In genomic region chr15:75307778-75308390, GRCh38 we compare ENCODE assay signal across 8 cellular contexts. TPM values are rescaled to one million over a fixed set of nuclear protein-coding genes. Genes with fewer than 3 reads are reported as not detected.
DNase-seq lines count a peak whose midpoint lies in the region; ATAC-seq and TF ChIP-seq lines count a peak whose summit lies in the region.

No MANE protein-coding gene starts in this region.

- TF ChIP-seq CTCF in HFFc6 (IDR thresholded peaks at IDR 0.05) (peak; percentile 58), chondrocyte (IDR thresholded peaks at IDR 0.05) (peak; percentile 73), gastroesophageal sphincter (IDR thresholded peaks at IDR 0.05) (no peak)

- no peak overlapping the region for H3K4me3 Mint-ChIP-seq in HFFc6
- H3K4me3 Mint-ChIP-seq in chondrocyte (ENCODE audit: unreplicated experiment), result no peak overlapping the region
- H3K4me3 Mint-ChIP-seq in naive B cell, result no peak overlapping the region

- TF ChIP-seq EP300 in gastroesophageal sphincter (IDR thresholded peaks at IDR 0.05), result no peak

- H3K9me3 Mint-ChIP-seq in HFFc6, result peaks cover 5% of the 10 kb centered on the region
- no peaks in the 10 kb centered on the region for H3K9me3 Mint-ChIP-seq in chondrocyte (ENCODE audit: low read depth)
- H3K9me3 Mint-ChIP-seq in naive B cell, result no peaks in the 10 kb centered on the region

- H3K36me3 ChIP-seq in gastroesophageal sphincter, result no peaks in the 10 kb centered on the region

- no peak overlapping the region for H3K4me3 ChIP-seq in gastroesophageal sphincter

- WGBS in gastroesophageal sphincter (ENCODE audit: low coverage in 1 of 2), 2 donors, result 18 to 67% methylated on average over 6 of the region's 15 CpGs

- H3K4me1 Mint-ChIP-seq in HFFc6 (ENCODE audit: low read depth) (peaks cover 17% of the 10 kb centered on the region), chondrocyte (ENCODE audit: low read depth) (peaks cover 9% of the 10 kb centered on the region), naive B cell (peaks cover 2 to 5% (median 4%) of the 10 kb centered on the region in 3 donors)

- H3K27ac Mint-ChIP-seq in HFFc6 (no peak overlapping the region), chondrocyte (ENCODE audit: unreplicated experiment) (no peak overlapping the region), naive B cell (no peak overlapping the region)

- H3K27me3 ChIP-seq in gastroesophageal sphincter, result peaks cover 54% of the 10 kb centered on the region

- ATAC-seq in naive B cell (ENCODE audit: low read depth in 2 of 2), result peak; percentile 50 to 67
- ATAC-seq in GM19455 (IDR thresholded peaks at IDR 0.05; ENCODE audit: unreplicated experiment), result no peak
- ATAC-seq in gastroesophageal sphincter, result no peak

- H3K36me3 Mint-ChIP-seq in HFFc6 (ENCODE audit: low read depth) (no peaks in the 10 kb centered on the region; the same call in 1 of the 2 replicates), chondrocyte (ENCODE audit: low read depth) (no peaks in the 10 kb centered on the region), naive B cell (no peaks in the 10 kb centered on the region)

- DNase-seq in DMS53 (lab: John Stamatoyannopoulos, UW) (peak; percentile 81), HFFc6 (peak; percentile 15), OCI-M2 (lab: John Stamatoyannopoulos, UW; ENCODE audit: unreplicated experiment) (peak; percentile 2), chondrocyte (ENCODE audit: low spot score) (no peak), naive B cell (no peak), GF-D8 (lab: John Stamatoyannopoulos, UW) (no peak)

- no peak for TF ChIP-seq POLR2A in gastroesophageal sphincter (IDR thresholded peaks at IDR 0.05)

- H3K4me1 ChIP-seq in gastroesophageal sphincter, result no peaks in the 10 kb centered on the region

- H3K27ac ChIP-seq in gastroesophageal sphincter, result no peak overlapping the region

- peaks cover 57% of the 10 kb centered on the region for H3K27me3 Mint-ChIP-seq in HFFc6 (ENCODE audit: insufficient read depth)
- peaks cover 31% of the 10 kb centered on the region for H3K27me3 Mint-ChIP-seq in chondrocyte (ENCODE audit: low read depth)
- H3K27me3 Mint-ChIP-seq in naive B cell, result peaks cover 23 to 73% (median 56%) of the 10 kb centered on the region in 3 donors

- H3K9me3 ChIP-seq in gastroesophageal sphincter, result no peaks in the 10 kb centered on the region

RNA-seq across cellular contexts. Expression of gene GOLGA6D, which starts 25.2 kb away (rescaled TPM):
- not detected for total RNA-seq in HFFc6 (2021; fragmentation: NEBNext Ultra II Directional; extraction: Animal tissue kit (Norgen Biotek cat#: 25700))
- total RNA-seq in chondrocyte, result 0.15 TPM in 1 of 3 replicates, not detected in the others
- polyA plus RNA-seq in naive B cell (ENCODE audit: low read depth in 6 of 6), result under 1 TPM in 1 of 6 donors, not detected in 5; 0.10 TPM
- total RNA-seq in gastroesophageal sphincter, result not detected

RNA-seq across cellular contexts. Expression of gene COMMD4, which starts 28.0 kb away (rescaled TPM):
- total RNA-seq in HFFc6 (2021; fragmentation: NEBNext Ultra II Directional; extraction: Animal tissue kit (Norgen Biotek cat#: 25700)), result 100 to 1,000 TPM in 5 of 6 experiments, 10 to 100 TPM in 1; 90.1 to 133 (median 109) TPM
- 69.8 to 85.9 TPM (median 77.6 TPM) in 3 replicates for total RNA-seq in chondrocyte
- 10 to 100 TPM; 27.1 to 47.4 (median 37.9) TPM for polyA plus RNA-seq in naive B cell (ENCODE audit: low read depth in 6 of 6)
- 10 to 100 TPM; 30.0 to 65.2 (median 50.4) TPM for total RNA-seq in gastroesophageal sphincter

RNA-seq across cellular contexts. Expression of gene NEIL1, which starts 39.0 kb away (rescaled TPM):
- 1 to 10 TPM in 4 of 6 experiments, under 1 TPM in 2; 0.83 to 3.6 (median 2.4) TPM for total RNA-seq in HFFc6 (2021; fragmentation: NEBNext Ultra II Directional; extraction: Animal tissue kit (Norgen Biotek cat#: 25700))
- total RNA-seq in chondrocyte (20.6 to 25.1 TPM (median 22.0 TPM) in 3 replicates), gastroesophageal sphincter (10 to 100 TPM in 3 of 4 donors, 1 to 10 TPM in 1; 8.7 to 47.8 (median 28.9) TPM)
- polyA plus RNA-seq in naive B cell (ENCODE audit: low read depth in 6 of 6), result 10 to 100 TPM; 16.7 to 59.2 (median 31.7) TPM

RNA-seq across cellular contexts. Expression of gene GOLGA6C, which starts 49.8 kb away (rescaled TPM):
- total RNA-seq in HFFc6 (2021; fragmentation: NEBNext Ultra II Directional; extraction: Animal tissue kit (Norgen Biotek cat#: 25700)), result not detected
- total RNA-seq in chondrocyte, result not detected in 3 replicates
- under 1 TPM in 1 of 6 donors, not detected in 5; 0.16 TPM for polyA plus RNA-seq in naive B cell (ENCODE audit: low read depth in 6 of 6)
- total RNA-seq in gastroesophageal sphincter, result not detected

Comparison
In these comparisons a context has a peak if more than half of its experiments do, and no peak if none do; other contexts are left out.
1. DNase-seq: peak in DMS53 (single experiment), HFFc6 (single experiment) and OCI-M2 (single experiment); none in chondrocyte (single experiment), naive B cell (single experiment) and GF-D8 (single experiment).
2. CTCF ChIP-seq: peak in HFFc6 (single experiment) and chondrocyte (single experiment); none in gastroesophageal sphincter (0 of 4).
3. ATAC-seq: peak in naive B cell (2 of 2); none in GM19455 (single experiment) and gastroesophageal sphincter (single experiment).